1 cellular context compared by ENCODE assay signal in the genomic region with DNA sequence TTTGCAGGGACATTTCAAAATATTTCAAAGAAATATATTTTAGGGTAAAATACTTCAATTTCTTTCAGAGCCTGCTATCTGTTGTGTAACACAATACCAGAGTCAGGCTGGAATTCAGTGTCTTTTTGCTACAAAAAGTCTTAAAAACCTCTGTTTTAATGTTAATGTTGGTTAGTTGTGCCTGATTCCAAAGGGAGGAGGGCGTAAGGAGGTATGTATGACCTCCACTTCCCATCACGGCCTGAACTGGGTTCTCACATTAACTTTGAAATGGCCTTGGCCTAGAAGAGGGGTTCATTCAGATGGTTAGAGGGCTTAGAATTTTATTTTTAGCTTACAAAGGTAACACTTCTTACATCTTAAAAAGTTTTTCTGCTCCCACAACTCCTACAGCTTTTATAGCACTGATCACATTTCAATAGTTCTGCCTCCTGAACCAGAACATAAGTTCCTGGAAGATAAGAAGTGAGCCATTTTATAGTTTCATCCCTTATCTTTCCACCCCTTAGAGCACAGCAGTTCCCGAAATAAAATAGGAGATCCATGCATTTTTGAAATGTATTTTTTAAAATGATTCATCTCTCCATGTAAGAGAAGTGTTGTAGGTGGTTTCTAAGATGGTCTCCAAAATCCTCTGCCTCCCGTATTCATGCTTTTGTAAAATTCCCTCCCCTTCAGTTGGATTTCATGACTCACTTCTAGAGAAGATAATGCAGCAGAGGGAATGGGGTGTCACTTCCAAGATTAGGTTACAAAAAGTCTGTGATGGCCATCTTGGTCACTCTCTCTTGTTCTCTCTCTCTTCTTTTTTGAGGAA.
TF ChIP-seq lines count a peak whose summit lies in the region.

No MANE protein-coding gene starts in this region.

TF ChIP-seq in HCT116, 20 proteins besides CTCF, POLR2A, EP300 and RAD21 (continued from another document):
- no peak for TF ChIP-seq SP1 (IDR thresholded peaks at IDR 0.05; ENCODE audit: low read depth)
- TF ChIP-seq EZH2phosphoT487 (IDR thresholded peaks at IDR 0.05; ENCODE audit: borderline replicate concordance): no peak
- no peak for TF ChIP-seq EGR1 (IDR thresholded peaks at IDR 0.05; ENCODE audit: low read depth)
- TF ChIP-seq ZNF274 (IDR thresholded peaks at IDR 0.05; ENCODE audit: low read depth, low read length): no peak
- TF ChIP-seq, protein P1, sequence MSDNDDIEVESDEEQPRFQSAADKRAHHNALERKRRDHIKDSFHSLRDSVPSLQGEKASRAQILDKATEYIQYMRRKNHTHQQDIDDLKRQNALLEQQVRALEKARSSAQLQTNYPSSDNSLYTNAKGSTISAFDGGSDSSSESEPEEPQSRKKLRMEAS (IDR thresholded peaks at IDR 0.05): no peak
- TF ChIP-seq ATF3 (IDR thresholded peaks at IDR 0.05): no peak
- TF ChIP-seq, protein P2, sequence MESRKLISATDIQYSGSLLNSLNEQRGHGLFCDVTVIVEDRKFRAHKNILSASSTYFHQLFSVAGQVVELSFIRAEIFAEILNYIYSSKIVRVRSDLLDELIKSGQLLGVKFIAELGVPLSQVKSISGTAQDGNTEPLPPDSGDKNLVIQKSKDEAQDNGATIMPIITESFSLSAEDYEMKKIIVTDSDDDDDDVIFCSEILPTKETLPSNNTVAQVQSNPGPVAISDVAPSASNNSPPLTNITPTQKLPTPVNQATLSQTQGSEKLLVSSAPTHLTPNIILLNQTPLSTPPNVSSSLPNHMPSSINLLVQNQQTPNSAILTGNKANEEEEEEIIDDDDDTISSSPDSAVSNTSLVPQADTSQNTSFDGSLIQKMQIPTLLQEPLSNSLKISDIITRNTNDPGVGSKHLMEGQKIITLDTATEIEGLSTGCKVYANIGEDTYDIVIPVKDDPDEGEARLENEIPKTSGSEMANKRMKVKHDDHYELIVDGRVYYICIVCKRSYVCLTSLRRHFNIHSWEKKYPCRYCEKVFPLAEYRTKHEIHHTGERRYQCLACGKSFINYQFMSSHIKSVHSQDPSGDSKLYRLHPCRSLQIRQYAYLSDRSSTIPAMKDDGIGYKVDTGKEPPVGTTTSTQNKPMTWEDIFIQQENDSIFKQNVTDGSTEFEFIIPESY (IDR thresholded peaks at IDR 0.05; ENCODE audit: extremely low read depth, insufficient replicate concordance, low read length): no peak
- no peak for TF ChIP-seq YY1 (IDR thresholded peaks at IDR 0.05; ENCODE audit: extremely low read depth, insufficient replicate concordance, low read depth, low read length)
- no peak for TF ChIP-seq CEBPB (IDR thresholded peaks at IDR 0.05; ENCODE audit: low read depth)
- no peak for TF ChIP-seq JUND (IDR thresholded peaks at IDR 0.05)
- TF ChIP-seq ZFX (IDR thresholded peaks at IDR 0.05): no peak
- no peak for TF ChIP-seq POLR2AphosphoS5 (IDR thresholded peaks at IDR 0.05; ENCODE audit: low read depth, low read length)
- no peak for TF ChIP-seq SIN3A (IDR thresholded peaks at IDR 0.05; ENCODE audit: low read depth)
- TF ChIP-seq CBX3 (IDR thresholded peaks at IDR 0.05; ENCODE audit: low read depth): no peak
- TF ChIP-seq ELF1 (IDR thresholded peaks at IDR 0.05; ENCODE audit: borderline replicate concordance, low read depth): no peak
